In the genomic region with DNA sequence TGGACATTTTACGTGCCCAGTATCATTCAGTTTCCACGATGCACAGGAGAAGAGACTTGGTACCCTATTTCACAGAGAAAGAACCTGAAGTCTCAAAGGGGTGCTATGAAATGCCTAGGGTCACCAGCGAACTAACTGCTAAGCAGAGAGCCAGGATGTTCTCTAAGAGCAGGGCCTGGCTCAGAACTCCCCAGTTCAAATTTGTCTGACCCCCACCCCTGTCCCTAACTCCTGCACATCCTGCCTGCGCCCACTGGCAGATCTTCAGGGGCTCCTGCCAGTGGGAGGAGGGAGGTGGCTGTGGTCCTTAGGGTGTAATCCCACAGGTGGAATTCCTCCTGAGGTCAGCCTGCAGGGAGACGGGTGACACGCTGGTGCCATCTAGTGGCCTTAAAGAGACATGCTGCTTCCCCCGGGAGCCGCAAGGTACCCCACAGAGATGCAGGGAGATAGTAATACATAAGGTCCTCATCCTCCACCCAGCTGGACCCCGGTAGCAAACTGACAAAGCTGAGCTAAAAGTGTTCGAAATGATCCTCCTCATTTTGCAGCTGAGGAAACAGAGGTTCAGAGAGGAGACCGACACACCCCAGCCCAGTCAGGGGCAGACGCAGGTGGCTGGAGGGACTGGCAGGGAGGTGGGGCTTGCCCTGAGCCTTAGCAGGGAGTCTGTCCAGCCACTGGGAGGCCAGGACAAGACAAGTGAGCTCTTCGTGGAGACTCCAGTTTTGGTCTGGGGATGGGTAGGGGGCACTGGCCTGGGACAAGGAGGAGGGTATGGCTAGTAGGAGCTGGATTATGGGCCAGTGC, we compare ENCODE assay signal across 1 cellular context.
TF ChIP-seq lines count a peak whose summit lies in the region.

No MANE protein-coding gene starts in this region.

TF ChIP-seq in SK-N-SH, 30 proteins besides CTCF, POLR2A, EP300 and RAD21 (continued from another document):
- TF ChIP-seq, protein P1, sequence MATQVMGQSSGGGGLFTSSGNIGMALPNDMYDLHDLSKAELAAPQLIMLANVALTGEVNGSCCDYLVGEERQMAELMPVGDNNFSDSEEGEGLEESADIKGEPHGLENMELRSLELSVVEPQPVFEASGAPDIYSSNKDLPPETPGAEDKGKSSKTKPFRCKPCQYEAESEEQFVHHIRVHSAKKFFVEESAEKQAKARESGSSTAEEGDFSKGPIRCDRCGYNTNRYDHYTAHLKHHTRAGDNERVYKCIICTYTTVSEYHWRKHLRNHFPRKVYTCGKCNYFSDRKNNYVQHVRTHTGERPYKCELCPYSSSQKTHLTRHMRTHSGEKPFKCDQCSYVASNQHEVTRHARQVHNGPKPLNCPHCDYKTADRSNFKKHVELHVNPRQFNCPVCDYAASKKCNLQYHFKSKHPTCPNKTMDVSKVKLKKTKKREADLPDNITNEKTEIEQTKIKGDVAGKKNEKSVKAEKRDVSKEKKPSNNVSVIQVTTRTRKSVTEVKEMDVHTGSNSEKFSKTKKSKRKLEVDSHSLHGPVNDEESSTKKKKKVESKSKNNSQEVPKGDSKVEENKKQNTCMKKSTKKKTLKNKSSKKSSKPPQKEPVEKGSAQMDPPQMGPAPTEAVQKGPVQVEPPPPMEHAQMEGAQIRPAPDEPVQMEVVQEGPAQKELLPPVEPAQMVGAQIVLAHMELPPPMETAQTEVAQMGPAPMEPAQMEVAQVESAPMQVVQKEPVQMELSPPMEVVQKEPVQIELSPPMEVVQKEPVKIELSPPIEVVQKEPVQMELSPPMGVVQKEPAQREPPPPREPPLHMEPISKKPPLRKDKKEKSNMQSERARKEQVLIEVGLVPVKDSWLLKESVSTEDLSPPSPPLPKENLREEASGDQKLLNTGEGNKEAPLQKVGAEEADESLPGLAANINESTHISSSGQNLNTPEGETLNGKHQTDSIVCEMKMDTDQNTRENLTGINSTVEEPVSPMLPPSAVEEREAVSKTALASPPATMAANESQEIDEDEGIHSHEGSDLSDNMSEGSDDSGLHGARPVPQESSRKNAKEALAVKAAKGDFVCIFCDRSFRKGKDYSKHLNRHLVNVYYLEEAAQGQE (IDR thresholded peaks at IDR 0.05; ENCODE audit: low read depth, low read length), result no peak
- peak; percentile 97 for TF ChIP-seq SMC3 (IDR thresholded peaks at IDR 0.05; ENCODE audit: low read depth, low read length)
- no peak for TF ChIP-seq TAF1 (IDR thresholded peaks at IDR 0.05; ENCODE audit: borderline replicate concordance, low read depth, low read length)
TF ChIP-seq in SK-N-SH: peak in this region for 2.
